ENCODE assay signal across 19 cellular contexts in genomic region chr6:107198631-107199416, GRCh38.
"Had no signal": no experiment of that assay in that cellular context is flagged by ENCODE, and none has a peak within 500 bp of the region (broad histone marks: within the 10 kb centered on the region; RNA-seq: fewer than 3 reads in every experiment).

No MANE protein-coding gene starts in this region.

- H3K4me3 Mint-ChIP-seq: mesothelial cell of epicardium; naive thymus-derived CD4-positive, alpha-beta T cell; natural killer cell treated with Interleukin-12 subunit alpha and Interleukin-12 subunit beta and Interleukin-15 and Interleukin-18, amount 100 ng/mL, for 72 hours had no signal

- H3K27ac Mint-ChIP-seq: mesothelial cell of epicardium; naive thymus-derived CD4-positive, alpha-beta T cell; natural killer cell treated with Interleukin-12 subunit alpha and Interleukin-12 subunit beta and Interleukin-15 and Interleukin-18, amount 100 ng/mL, for 72 hours; progenitor cell of endocrine pancreas had no signal

- H3K4me1 Mint-ChIP-seq: naive thymus-derived CD4-positive, alpha-beta T cell had no signal

- H3K36me3 Mint-ChIP-seq: natural killer cell treated with Interleukin-12 subunit alpha and Interleukin-12 subunit beta and Interleukin-15 and Interleukin-18, amount 100 ng/mL, for 72 hours had no signal

- ATAC-seq: heart right ventricle; mucosa of descending colon; naive thymus-derived CD4-positive, alpha-beta T cell; sciatic nerve; upper lobe of right lung had no signal

- H3K27me3 Mint-ChIP-seq: naive thymus-derived CD4-positive, alpha-beta T cell; natural killer cell treated with Interleukin-12 subunit alpha and Interleukin-12 subunit beta and Interleukin-15 and Interleukin-18, amount 100 ng/mL, for 72 hours; progenitor cell of endocrine pancreas had no signal

- H3K9me3 Mint-ChIP-seq: naive thymus-derived CD4-positive, alpha-beta T cell; natural killer cell treated with Interleukin-12 subunit alpha and Interleukin-12 subunit beta and Interleukin-15 and Interleukin-18, amount 100 ng/mL, for 72 hours had no signal

- DNase-seq: heart right ventricle; islet precursor cell; left ventricle myocardium inferior; mesendoderm; mucosa of descending colon; naive thymus-derived CD4-positive, alpha-beta T cell; ovary; stimulated activated CD4-positive, alpha-beta T cell treated with anti-CD3 and anti-CD28 coated beads, Interleukin-12 subunit alpha, Interleukin-12 subunit beta, amount 100 ng/mL, for 4 hours; stimulated activated CD4-positive, alpha-beta T cell treated with anti-CD3 and anti-CD28 coated beads, Interleukin-15, amount 100 ng/mL, for 24 hours; stimulated activated CD4-positive, alpha-beta T cell treated with anti-CD3 and anti-CD28 coated beads, Interleukin-2, amount 100 ng/mL, for 24 hours; stimulated activated CD4-positive, alpha-beta T cell treated with anti-CD3 and anti-CD28 coated beads, Interleukin-4, amount 100 ng/mL, for 1 hour; stimulated activated naive CD4-positive, alpha-beta T cell treated with Interleukin-2 at 50 U/mL for 16 hours; tibial artery; trophoblast cell; upper lobe of right lung had no signal
